In genomic region chr11:18269252-18269651, GRCh38 we compare ENCODE assay signal across 9 cellular contexts. TPM values are rescaled to one million over a fixed set of nuclear protein-coding genes. Genes with fewer than 3 reads are reported as not detected.
"Had no signal": no experiment of that assay in that cellular context is flagged by ENCODE, and none has a peak within 500 bp of the region (broad histone marks: within the 10 kb centered on the region; RNA-seq: fewer than 3 reads in every experiment).

No MANE protein-coding gene starts in this region.

RNA-seq across cellular contexts. Expression of gene SAA1, which starts 3.2 kb away (rescaled TPM):
- total RNA-seq: glomerular endothelial cell; left ventricle myocardium inferior; mononuclear cell; naive thymus-derived CD4-positive, alpha-beta T cell had no signal
- polyA plus RNA-seq: naive thymus-derived CD4-positive, alpha-beta T cell had no signal

RNA-seq across cellular contexts. Expression of gene SAA2, which starts 20.8 kb away (rescaled TPM):
- total RNA-seq: glomerular endothelial cell; naive thymus-derived CD4-positive, alpha-beta T cell had no signal
- polyA plus RNA-seq: naive thymus-derived CD4-positive, alpha-beta T cell had no signal

RNA-seq across cellular contexts. Expression of gene SAA4, which starts 32.6 kb away (rescaled TPM):
- total RNA-seq: dermis blood vessel endothelial cell, glomerular endothelial cell, heart right ventricle, kidney epithelial cell, left ventricle myocardium inferior, mammary epithelial cell, mononuclear cell had no signal
- polyA plus RNA-seq: heart right ventricle; keratinocyte; mammary epithelial cell; naive thymus-derived CD4-positive, alpha-beta T cell had no signal
